19 cellular contexts compared by ENCODE assay signal in the genomic region with DNA sequence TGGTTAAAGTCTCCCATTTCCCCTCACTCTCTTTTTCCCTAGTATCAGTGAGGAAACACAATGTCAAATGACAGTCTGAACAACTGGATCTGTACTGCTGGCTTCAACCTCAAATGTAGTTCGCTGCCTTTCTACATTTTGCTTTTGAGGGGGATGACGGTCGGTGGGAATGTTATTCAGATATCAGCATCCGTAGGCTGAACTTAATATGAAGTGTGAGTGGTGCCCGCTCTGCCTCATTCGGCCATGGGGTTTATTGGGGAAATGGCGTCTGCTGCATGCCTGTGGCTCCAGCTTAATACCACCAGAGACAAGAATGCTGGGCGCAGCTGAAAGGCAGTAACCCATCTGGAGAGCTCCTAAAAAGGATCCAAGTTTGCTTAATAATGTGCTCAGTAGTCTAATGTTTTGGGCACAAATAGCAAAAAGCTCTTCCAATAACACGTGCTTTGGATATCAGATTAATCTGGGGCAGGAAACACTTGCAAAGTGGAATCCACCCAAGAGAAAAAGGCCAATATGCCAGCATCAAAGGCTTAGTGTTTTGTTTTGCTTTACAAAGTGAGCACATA.
DNase-seq lines count a peak whose midpoint lies in the region; ATAC-seq, FAIRE-seq and TF ChIP-seq lines count a peak whose summit lies in the region.
"Had no signal": no experiment of that assay in that cellular context is flagged by ENCODE, and none has a peak within 500 bp of the region (broad histone marks: within the 10 kb centered on the region; RNA-seq: fewer than 3 reads in every experiment).

No MANE protein-coding gene starts in this region.

- 41% methylated on average over 9 of the region's 9 CpGs for WGBS in K562 (ENCODE audit: insufficient coverage, low coverage, missing lambda C conversion rate)

- H3K27ac ChIP-seq in K562 (ENCODE audit: extremely low read depth, low read depth, low read length): no peak overlapping the region
- H3K27ac ChIP-seq in kidney (ENCODE audit: low read depth in 2 of 2, low read length in 2 of 2): no peak overlapping the region
- H3K27ac ChIP-seq: BLaER1 treated with 17β-estradiol and CSF1 and Interleukin-3, amounts not matched to agents 10 nM and 100 nM; stomach had no signal

- no peak for TF ChIP-seq CTCF in K562 (IDR thresholded peaks at IDR 0.05 in 2 of 3, conservative IDR thresholded peaks at IDR 0.05 in 1 of 3; ENCODE audit: insufficient read depth in 2 of 3, low read depth in 1 of 3, low read length in 3 of 3)
- no peak for TF ChIP-seq CTCF in nephron (IDR thresholded peaks at IDR 0.05; ENCODE audit: unreplicated experiment in 3 of 3)
- no peak for TF ChIP-seq CTCF in kidney (IDR thresholded peaks at IDR 0.05; ENCODE audit: borderline replicate concordance, extremely low read depth, insufficient read depth)

- H3K4me2 ChIP-seq in K562 (ENCODE audit: insufficient read depth, low read length): no peak overlapping the region

- H3K4me1 ChIP-seq in K562 (replicated peaks in 1 of 2; ENCODE audit: control insufficient read depth in 2 of 2, insufficient read depth in 2 of 2, low read length in 2 of 2): no peaks in the 10 kb centered on the region
- H3K4me1 ChIP-seq in kidney (ENCODE audit: control insufficient read depth in 1 of 2, insufficient read depth in 1 of 2, low read depth in 1 of 2, low read length in 2 of 2): peaks cover 0 to 2% of the 10 kb centered on the region in 2 donors
- H3K4me1 ChIP-seq: stomach had no signal

- ATAC-seq in K562 (no peak), GM21576 (IDR thresholded peaks at IDR 0.05; ENCODE audit: unreplicated experiment) (no peak)
- ATAC-seq: esophagus mucosa had no signal

- H3K9me1 ChIP-seq in K562 (ENCODE audit: control insufficient read depth, insufficient read depth, low read length): no peaks in the 10 kb centered on the region

- H3K9me3 ChIP-seq in K562 (replicated peaks; ENCODE audit: control insufficient read depth, insufficient read depth, low read depth, low read length) (no peaks in the 10 kb centered on the region), kidney (ENCODE audit: control insufficient read depth in 1 of 2, low read length in 2 of 2) (no peaks in the 10 kb centered on the region)
- H3K9me3 ChIP-seq: BLaER1 treated with 17β-estradiol and CSF1 and Interleukin-3, amounts not matched to agents 10 nM and 100 nM; stomach had no signal

- H3K36me3 ChIP-seq in K562 (ENCODE audit: control insufficient read depth, insufficient read depth, low read length) (no peaks in the 10 kb centered on the region), kidney (ENCODE audit: control insufficient read depth in 1 of 2, insufficient read depth in 2 of 2, low read length in 2 of 2) (no peaks in the 10 kb centered on the region)

- intact Hi-C loops in K562 (cut with micrococcal nuclease): no loop called here
- intact Hi-C loops in kidney (cut with DNase I): no loop called here

- no peak for TF ChIP-seq EP300 in K562 (IDR thresholded peaks at IDR 0.05; ENCODE audit: low read length)

- H3K9me3 Mint-ChIP-seq in nephron: no peaks in the 10 kb centered on the region
- H3K9me3 Mint-ChIP-seq: central memory CD8-positive, alpha-beta T cell; type B pancreatic cell had no signal

- no peaks in the 10 kb centered on the region for H4K20me1 ChIP-seq in K562 (replicated peaks; ENCODE audit: control insufficient read depth, insufficient read depth, low read length)
- H4K20me1 ChIP-seq: BLaER1 treated with 17β-estradiol and CSF1 and Interleukin-3, amounts not matched to agents 10 nM and 100 nM had no signal

- H3K27me3 Mint-ChIP-seq in nephron (ENCODE audit: low read depth): no peaks in the 10 kb centered on the region
- H3K27me3 Mint-ChIP-seq: central memory CD8-positive, alpha-beta T cell; naive thymus-derived CD4-positive, alpha-beta T cell; type B pancreatic cell had no signal

- peaks cover 16 to 22% of the 10 kb centered on the region in 2 experiments; a peak in 3 of 5 replicates for H3K27me3 ChIP-seq in K562 (ENCODE audit: control insufficient read depth in 2 of 2, insufficient read depth in 2 of 2, low read length in 2 of 2)
- H3K27me3 ChIP-seq: BLaER1 treated with 17β-estradiol and CSF1 and Interleukin-3, amounts not matched to agents 10 nM and 100 nM; stomach had no signal

- TF ChIP-seq RAD21 in K562 (CRISPR knock-in tag; conservative IDR thresholded peaks at IDR 0.05 in 1 of 2, IDR thresholded peaks at IDR 0.05 in 1 of 2): no peak

- H3K9ac ChIP-seq in K562 (ENCODE audit: insufficient read depth in 1 of 2, low read depth in 2 of 2, low read length in 2 of 2) (no peak overlapping the region), kidney (ENCODE audit: low read length in 2 of 2) (no peak overlapping the region)
- H3K9ac ChIP-seq: BLaER1 treated with 17β-estradiol and CSF1 and Interleukin-3, amounts not matched to agents 10 nM and 100 nM had no signal

- H3K36me3 Mint-ChIP-seq in nephron (ENCODE audit: low read depth): peaks cover 10% of the 10 kb centered on the region

- CTCF ChIA-PET in K562 (lab: Yijun Ruan, JAX; ENCODE audit: low intra/inter-chr PET ratio): no interaction called here

- POLR2A ChIA-PET in K562 (lab: Yijun Ruan, JAX): no interaction called here

- H3K4me1 Mint-ChIP-seq in nephron: peaks cover 29% of the 10 kb centered on the region

- H3K4me3 ChIP-seq in K562: no peak overlapping the region
- H3K4me3 ChIP-seq in kidney (ENCODE audit: low read length in 2 of 2): no peak overlapping the region
- H3K4me3 ChIP-seq: BLaER1 treated with 17β-estradiol and CSF1 and Interleukin-3, amounts not matched to agents 10 nM and 100 nM; stomach had no signal

- no peaks in the 10 kb centered on the region for H3K79me2 ChIP-seq in K562 (ENCODE audit: control insufficient read depth, insufficient read depth, low read length)

- in situ Hi-C loops in K562 (cut with MboI): loop anchor here (25.0 kb wide), 1 partner anchor 868 kb away; the partner anchor contains the start of gene RAET1G

- H3K4me3 Mint-ChIP-seq in nephron: no peak overlapping the region
- H3K4me3 Mint-ChIP-seq: central memory CD8-positive, alpha-beta T cell; type B pancreatic cell had no signal

- H2AFZ ChIP-seq in K562 (ENCODE audit: low read depth, low read length): peak overlapping the region; percentile 75; the same call in 1 of the 2 replicates

- no TSS peak for BruUV-seq in K562 (replicated peaks; lab: Mats Ljungman, UMichigan)

- FAIRE-seq in K562 (lab: Jason Lieb, UNC): no peak
- no peak for FAIRE-seq in kidney (lab: Jason Lieb, UNC)

- DNase-seq in Ammon's horn (ENCODE audit: low spot score): peak; percentile 24
- DNase-seq in GM03348 (ENCODE audit: low spot score): peak; percentile 52
- no peak for DNase-seq in K562 (ENCODE audit: extremely low read depth in 1 of 4, low spot score in 3 of 4)
- no peak for DNase-seq in kidney
- no peak for DNase-seq in KG1 (lab: John Stamatoyannopoulos, UW)
- DNase-seq: activated naive CD4-positive, alpha-beta T cell; anterior cingulate cortex; naive thymus-derived CD4-positive, alpha-beta T cell; NCI-H2081 treated with DMSO at 0.1 percent for 48 hours; NCI-H446 treated with DMSO at 0.1 percent for 48 hours; posterior cingulate gyrus; stimulated activated CD4-positive, alpha-beta T cell treated with anti-CD3 and anti-CD28 coated beads, Interleukin-2, amount 100 ng/mL, for 48 hours; stomach had no signal

- H3K27ac Mint-ChIP-seq in nephron: peak overlapping the region; percentile 29 to 80 (median 79)
- H3K27ac Mint-ChIP-seq: type B pancreatic cell had no signal

- TF ChIP-seq POLR2A in K562 (conservative IDR thresholded peaks at IDR 0.05): no peak

TF ChIP-seq in K562, 482 proteins besides CTCF, POLR2A, EP300 and RAD21:
- TF ChIP-seq POLR3G (IDR thresholded peaks at IDR 0.05; ENCODE audit: extremely low read depth, insufficient read length, insufficient replicate concordance) (no peak), IRF2 (CRISPR knock-in tag; IDR thresholded peaks at IDR 0.05) (no peak), ZEB2 (IDR thresholded peaks at IDR 0.05) (no peak), MXI1 (IDR thresholded peaks at IDR 0.05; ENCODE audit: low read depth, low read length) (no peak)
- TF ChIP-seq, protein P1, sequence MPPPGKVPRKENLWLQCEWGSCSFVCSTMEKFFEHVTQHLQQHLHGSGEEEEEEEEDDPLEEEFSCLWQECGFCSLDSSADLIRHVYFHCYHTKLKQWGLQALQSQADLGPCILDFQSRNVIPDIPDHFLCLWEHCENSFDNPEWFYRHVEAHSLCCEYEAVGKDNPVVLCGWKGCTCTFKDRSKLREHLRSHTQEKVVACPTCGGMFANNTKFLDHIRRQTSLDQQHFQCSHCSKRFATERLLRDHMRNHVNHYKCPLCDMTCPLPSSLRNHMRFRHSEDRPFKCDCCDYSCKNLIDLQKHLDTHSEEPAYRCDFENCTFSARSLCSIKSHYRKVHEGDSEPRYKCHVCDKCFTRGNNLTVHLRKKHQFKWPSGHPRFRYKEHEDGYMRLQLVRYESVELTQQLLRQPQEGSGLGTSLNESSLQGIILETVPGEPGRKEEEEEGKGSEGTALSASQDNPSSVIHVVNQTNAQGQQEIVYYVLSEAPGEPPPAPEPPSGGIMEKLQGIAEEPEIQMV (tag; conservative IDR thresholded peaks at IDR 0.05; ENCODE audit: low read depth): no peak

Comparison
In these comparisons a context has a peak if more than half of its experiments do, and no peak if none do; other contexts are left out.
1. DNase-seq: peak in Ammon's horn (single experiment) and GM03348 (single experiment); none in K562 (0 of 4), kidney (single experiment) and KG1 (single experiment).